9 cellular contexts compared by ENCODE assay signal in genomic region chr2:236167297-236168109, GRCh38. TPM values are rescaled to one million over a fixed set of nuclear protein-coding genes. Genes with fewer than 3 reads are reported as not detected.
A peak's percentile ranks its signal among the peaks of the same experiment; 100 is the strongest.
DNase-seq lines count a peak whose midpoint lies in the region; ATAC-seq, FAIRE-seq and TF ChIP-seq lines count a peak whose summit lies in the region.
"Had no signal": no experiment of that assay in that cellular context is flagged by ENCODE, and none has a peak within 500 bp of the region (broad histone marks: within the 10 kb centered on the region; RNA-seq: fewer than 3 reads in every experiment).

No MANE protein-coding gene starts in this region.

- TF ChIP-seq CTCF in A673 (conservative IDR thresholded peaks at IDR 0.05; ENCODE audit: low read depth, low read length) (peak; percentile 35), HFFc6 (IDR thresholded peaks at IDR 0.05) (peak; percentile 7; the same call in 1 of the 2 replicates), brain microvascular endothelial cell (IDR thresholded peaks at IDR 0.05; ENCODE audit: low read depth, low read length, missing control alignments) (peak; percentile 20), HepG2 (CRISPR knock-in tag; IDR thresholded peaks at IDR 0.05) (peak; percentile 76)

- H3K36me3 ChIP-seq in A673 (ENCODE audit: insufficient read depth, low read length, poor library complexity, severe bottlenecking) = no peaks in the 10 kb centered on the region
- H3K36me3 ChIP-seq in brain microvascular endothelial cell (replicated peaks) = no peaks in the 10 kb centered on the region
- H3K36me3 ChIP-seq in HepG2 (replicated peaks in 1 of 2; ENCODE audit: control insufficient read depth in 1 of 2, insufficient read depth in 2 of 2, low read length in 2 of 2) = no peaks in the 10 kb centered on the region

- H3K4me3 Mint-ChIP-seq in HFFc6 = no peak overlapping the region
- H3K4me3 Mint-ChIP-seq in activated CD8-positive, alpha-beta memory T cell treated with anti-CD3 and anti-CD28 coated beads, Interleukin-2, amount 10 ng/mL, durations not matched to agents 7 days and 5 days = no peak overlapping the region

- WGBS in HepG2 (ENCODE audit: low lambda C conversion rate) = 8% methylated on average over 27 of the region's 112 CpGs

- TF ChIP-seq RAD21 in HepG2 (CRISPR knock-in tag; IDR thresholded peaks at IDR 0.05) = peak; percentile 75

- TF ChIP-seq POLR2A in HepG2 (IDR thresholded peaks at IDR 0.05; ENCODE audit: insufficient read depth in 1 of 2, low read depth in 2 of 2, low read length in 2 of 2) = no peak

- no peak for FAIRE-seq in HepG2 (lab: Jason Lieb, UNC)
- FAIRE-seq: GM18507 had no signal

- H3K9me3 ChIP-seq in A673 (ENCODE audit: low read depth, low read length, poor library complexity, severe bottlenecking) (no peaks in the 10 kb centered on the region), HepG2 (ENCODE audit: low read length) (no peaks in the 10 kb centered on the region)

- no peak overlapping the region for H2AFZ ChIP-seq in HepG2 (ENCODE audit: low read length)

- no peak for TF ChIP-seq EP300 in HepG2 (IDR thresholded peaks at IDR 0.05; ENCODE audit: low read depth in 2 of 2, low read length in 2 of 2)
- no peak for TF ChIP-seq EP300 in HepG2 (CRISPR knock-in tag; IDR thresholded peaks at IDR 0.05; ENCODE audit: borderline replicate concordance)

- ATAC-seq in HepG2 = peak; percentile 77
- no peak for ATAC-seq in HG03457 (IDR thresholded peaks at IDR 0.05; ENCODE audit: unreplicated experiment)
- no peak for ATAC-seq in HG03521 (IDR thresholded peaks at IDR 0.05; ENCODE audit: unreplicated experiment)
- ATAC-seq in activated CD8-positive, alpha-beta memory T cell treated with anti-CD3 and anti-CD28 coated beads, Interleukin-2, amount 10 ng/mL, durations not matched to agents 7 days and 5 days = no peak

- H3K79me2 ChIP-seq in HepG2 (ENCODE audit: insufficient read depth, low read length) = no peaks in the 10 kb centered on the region

- H3K4me1 Mint-ChIP-seq in HFFc6 (ENCODE audit: low read depth) = peaks cover 16% of the 10 kb centered on the region; the same call in 1 of the 2 replicates
- no peaks in the 10 kb centered on the region for H3K4me1 Mint-ChIP-seq in activated CD8-positive, alpha-beta memory T cell treated with anti-CD3 and anti-CD28 coated beads, Interleukin-2, amount 10 ng/mL, durations not matched to agents 7 days and 5 days

- H3K36me3 Mint-ChIP-seq in HFFc6 (ENCODE audit: low read depth) = no peaks in the 10 kb centered on the region
- peaks cover 5% of the 10 kb centered on the region for H3K36me3 Mint-ChIP-seq in activated CD8-positive, alpha-beta memory T cell treated with anti-CD3 and anti-CD28 coated beads, Interleukin-2, amount 10 ng/mL, durations not matched to agents 7 days and 5 days

- no peak overlapping the region for H3K9ac ChIP-seq in HepG2 (ENCODE audit: insufficient read depth, low read depth, low read length)

- no peak overlapping the region for H3K27ac ChIP-seq in A673 (ENCODE audit: low read depth, low read length, poor library complexity, severe bottlenecking)
- peak overlapping the region; percentile 4 for H3K27ac ChIP-seq in brain microvascular endothelial cell
- H3K27ac ChIP-seq in HepG2 (ENCODE audit: extremely low read length, insufficient read depth, low read length) = no peak overlapping the region

- POLR2A ChIA-PET in A673 (lab: Charles Lee; ENCODE audit: low non-redundant PET) = no interaction called here
- POLR2A ChIA-PET in HepG2 (lab: Yijun Ruan, JAX) = no interaction called here

- H3K9me3 Mint-ChIP-seq in HFFc6 = no peaks in the 10 kb centered on the region; the same call in 1 of the 2 replicates
- no peaks in the 10 kb centered on the region for H3K9me3 Mint-ChIP-seq in activated CD8-positive, alpha-beta memory T cell treated with anti-CD3 and anti-CD28 coated beads, Interleukin-2, amount 10 ng/mL, durations not matched to agents 7 days and 5 days (ENCODE audit: low read depth)

- H3K4me1 ChIP-seq in A673 (ENCODE audit: insufficient read depth, low read length, poor library complexity, severe bottlenecking) (peaks cover 32% of the 10 kb centered on the region), HepG2 (ENCODE audit: insufficient read depth, low read length) (peaks cover 19% of the 10 kb centered on the region)

- no TSS peak for BruUV-seq in A673 (replicated peaks; lab: Mats Ljungman, UMichigan)
- BruUV-seq in HepG2 (replicated peaks; lab: Mats Ljungman, UMichigan) = no TSS peak

- in situ Hi-C loops in brain microvascular endothelial cell (cut with HindIII; ENCODE audit: low pct_ligation_motif_present, low sequenced_read_pairs) = no loop called here
- in situ Hi-C loops in HepG2 (cut with HindIII; ENCODE audit: extremely low pct_ligation_motif_present, low pct_unique_long_range_greater_than_20kb) = no loop called here

- H3K4me2 ChIP-seq in HepG2 (ENCODE audit: low read depth, low read length) = peak overlapping the region; percentile 84

- H3K27me3 Mint-ChIP-seq in HFFc6 (ENCODE audit: insufficient read depth) = peaks cover 60% of the 10 kb centered on the region
- peaks cover 68% of the 10 kb centered on the region for H3K27me3 Mint-ChIP-seq in activated CD8-positive, alpha-beta memory T cell treated with anti-CD3 and anti-CD28 coated beads, Interleukin-2, amount 10 ng/mL, durations not matched to agents 7 days and 5 days

- intact Hi-C loops in A673 (cut with micrococcal nuclease; ENCODE audit: unreplicated experiment) = no loop called here
- intact Hi-C loops in HepG2 (cut with micrococcal nuclease; ENCODE audit: unreplicated experiment) = no loop called here

- H3K4me3 ChIP-seq in A673 (ENCODE audit: low read depth, low read length, poor library complexity, severe bottlenecking) (peak overlapping the region; percentile 37), brain microvascular endothelial cell (ENCODE audit: low read depth, low read length) (peak overlapping the region; percentile 57), HepG2 (replicated peaks in 1 of 3; ENCODE audit: insufficient read depth in 1 of 3, low read depth in 2 of 3, low read length in 3 of 3) (peak overlapping the region; percentile 53 to 72 (median 54); a peak in 4 of 6 replicates)

- CTCF ChIA-PET in A673 (lab: Charles Lee) = interaction anchor here (2.0 kb wide), 1 partner anchor 11 kb away, joined by 5 read pairs; no protein-coding TSS in a partner anchor
- CTCF ChIA-PET in HepG2 (lab: Yijun Ruan, JAX; ENCODE audit: low intra/inter-chr PET ratio, low total read pairs) = no interaction called here
- CTCF ChIA-PET in activated CD8-positive, alpha-beta memory T cell treated with anti-CD3 and anti-CD28 coated beads, Interleukin-2, amount 10 ng/mL, durations not matched to agents 7 days and 5 days (lab: Charles Lee) = no interaction called here

- H3K27ac Mint-ChIP-seq in HFFc6 = no peak overlapping the region
- no peak overlapping the region for H3K27ac Mint-ChIP-seq in activated CD8-positive, alpha-beta memory T cell treated with anti-CD3 and anti-CD28 coated beads, Interleukin-2, amount 10 ng/mL, durations not matched to agents 7 days and 5 days

- H4K20me1 ChIP-seq in HepG2 (ENCODE audit: insufficient read depth, low read length) = peaks cover 20% of the 10 kb centered on the region

- H3K27me3 ChIP-seq in A673 (replicated peaks; ENCODE audit: insufficient read depth, low read depth, low read length, poor library complexity) = peaks cover 100% of the 10 kb centered on the region
- peaks cover 44% of the 10 kb centered on the region for H3K27me3 ChIP-seq in brain microvascular endothelial cell (replicated peaks)
- H3K27me3 ChIP-seq in HepG2 (ENCODE audit: control insufficient read depth in 1 of 2, insufficient read depth in 2 of 2, low read length in 2 of 2) = peaks cover 32 to 98% of the 10 kb centered on the region in 2 experiments

- DNase-seq in A673 (ENCODE audit: low spot score) (peak; percentile 35), HFFc6 (peak; percentile 12), brain microvascular endothelial cell (no peak), HepG2 (ENCODE audit: low spot score) (no peak), NCI-H2107 (lab: John Stamatoyannopoulos, UW) (no peak)
- no peak for DNase-seq in activated CD8-positive, alpha-beta memory T cell treated with anti-CD3 and anti-CD28 coated beads, Interleukin-2, amount 10 ng/mL, durations not matched to agents 7 days and 5 days

TF ChIP-seq in HepG2, 621 proteins besides CTCF, POLR2A, EP300 and RAD21 (continues in another document):
- TF ChIP-seq MLLT10 (CRISPR knock-in tag; IDR thresholded peaks at IDR 0.05) (no peak), RNF2 (conservative IDR thresholded peaks at IDR 0.05; ENCODE audit: low read depth) (peak; percentile 74; the same call in 1 of the 2 replicates), FOXM1 (CRISPR knock-in tag; IDR thresholded peaks at IDR 0.05) (no peak), XBP1 (CRISPR knock-in tag; IDR thresholded peaks at IDR 0.05) (no peak), ZSCAN31 (CRISPR knock-in tag; IDR thresholded peaks at IDR 0.05; ENCODE audit: low read depth) (no peak)

RNA-seq across cellular contexts. Expression of gene GBX2, which starts 0.7 kb away (rescaled TPM):
- not detected in 2 replicates for total RNA-seq in A673 (2021)
- total RNA-seq in HFFc6 (2021; fragmentation: NEBNext Ultra II Directional; extraction: Animal tissue kit (Norgen Biotek cat#: 25700)) = not detected
- total RNA-seq in HepG2 (2016; rRNA removed; fragmentation: Illumina TruSeq; extraction: Trizol) = not detected in 2 replicates
- not detected in 2 replicates for total RNA-seq in HepG2 (2016; cell fraction: cytosol; rRNA removed; fragmentation: Illumina TruSeq; extraction: Trizol; ENCODE audit: low read depth)
- total RNA-seq in HepG2 (2016; cell fraction: insoluble cytoplasmic fraction; rRNA removed; fragmentation: Illumina TruSeq; extraction: Trizol) = not detected in 2 replicates
- not detected in 2 replicates for total RNA-seq in HepG2 (2016; cell fraction: membrane; rRNA removed; fragmentation: Illumina TruSeq; extraction: Trizol)
- total RNA-seq in HepG2 (2016; cell fraction: nucleus; rRNA removed; fragmentation: Illumina TruSeq; extraction: Trizol) = not detected in 2 replicates
- polyA plus RNA-seq in HepG2 (2011; rRNA removed) = not detected in 2 replicates
- 0.08 TPM in 1 of 2 replicates, not detected in the other for polyA plus RNA-seq in HepG2 (2011; cell fraction: cytosol; rRNA removed)
- polyA plus RNA-seq in HepG2 (2011; cell fraction: nucleus; rRNA removed) = not detected in 2 replicates
- not detected in 2 replicates for polyA plus RNA-seq in HepG2 (2012)
- polyA plus RNA-seq in HepG2 (2016; cell fraction: cytosol; fragmentation: Illumina TruSeq; extraction: Trizol; ENCODE audit: low read depth) = not detected in 2 replicates
- polyA plus RNA-seq in HepG2 (2016; cell fraction: insoluble cytoplasmic fraction; fragmentation: Illumina TruSeq; extraction: Trizol; ENCODE audit: low read depth) = not detected in 2 replicates
- not detected in 2 replicates for polyA plus RNA-seq in HepG2 (2016; cell fraction: membrane; fragmentation: Illumina TruSeq; extraction: Trizol; ENCODE audit: low read depth)
- polyA plus RNA-seq in HepG2 (2016; cell fraction: nucleus; fragmentation: Illumina TruSeq; extraction: Trizol; ENCODE audit: insufficient read depth, low read depth) = not detected in 2 replicates
- polyA minus RNA-seq in HepG2 (2011; rRNA and poly(A)+ RNA removed; ENCODE audit: low replicate concordance) = 0.47 TPM in 1 of 2 replicates, not detected in the other
- not detected in 2 replicates for polyA minus RNA-seq in HepG2 (2011; cell fraction: cytosol; rRNA and poly(A)+ RNA removed)
- polyA minus RNA-seq in HepG2 (2011; cell fraction: nucleus; rRNA and poly(A)+ RNA removed) = not detected in 2 replicates
- total RNA-seq in activated CD8-positive, alpha-beta memory T cell treated with anti-CD3 and anti-CD28 coated beads, Interleukin-2, amount 10 ng/mL, durations not matched to agents 7 days and 5 days = not detected

Comparison
In these comparisons a context has a peak if more than half of its experiments do, and no peak if none do; other contexts are left out.
1. DNase-seq: peak in A673 (single experiment) and HFFc6 (single experiment); none in brain microvascular endothelial cell (single experiment), HepG2 (single experiment), NCI-H2107 (single experiment) and activated CD8-positive, alpha-beta memory T cell treated with anti-CD3 and anti-CD28 coated beads, Interleukin-2, amount 10 ng/mL, durations not matched to agents 7 days and 5 days (single experiment).
2. CTCF ChIP-seq: peak in every context shown above with its lines; median percentile 76 in HepG2; 35 in A673; 20 in brain microvascular endothelial cell; 7 in HFFc6.
3. Peak in every context shown above with its lines, with median percentiles within 50 percentile points of each other: H3K4me3 ChIP-seq.